Comparison of ENCODE assay signal across 16 cellular contexts in the genomic region with DNA sequence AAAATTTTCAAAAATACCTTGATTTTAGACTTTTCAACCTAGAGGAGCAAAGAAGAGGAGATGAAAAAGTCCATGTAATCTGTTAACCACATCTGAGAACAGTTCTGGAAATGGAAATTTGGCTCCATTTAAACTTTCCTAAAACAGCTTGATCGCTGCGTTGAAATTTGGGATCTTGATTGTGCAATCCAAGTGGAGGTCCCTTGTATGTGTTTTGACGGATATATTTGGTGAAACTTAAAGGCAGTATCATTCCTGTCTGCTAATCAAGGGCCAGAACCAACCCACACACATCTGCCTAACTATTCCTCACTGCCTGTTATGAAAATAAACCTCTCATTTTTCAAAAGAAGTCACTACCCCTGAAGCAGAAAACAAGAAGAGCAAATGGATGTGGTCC. TPM values are rescaled to one million over a fixed set of nuclear protein-coding genes. Genes with fewer than 3 reads are reported as not detected.
DNase-seq lines count a peak whose midpoint lies in the region; ATAC-seq and TF ChIP-seq lines count a peak whose summit lies in the region.
"Had no signal": no experiment of that assay in that cellular context is flagged by ENCODE, and none has a peak within 500 bp of the region (broad histone marks: within the 10 kb centered on the region; RNA-seq: fewer than 3 reads in every experiment).

No MANE protein-coding gene starts in this region.

- H3K36me3 Mint-ChIP-seq in chondrocyte (ENCODE audit: low read depth): peaks cover 6% of the 10 kb centered on the region
- H3K36me3 Mint-ChIP-seq in naive thymus-derived CD8-positive, alpha-beta T cell: no peaks in the 10 kb centered on the region

- H2AFZ ChIP-seq in SK-N-SH (ENCODE audit: low read depth): no peak overlapping the region

- H3K36me3 ChIP-seq in mesodermal cell (ENCODE audit: control insufficient read depth, insufficient read depth, low read length) (peaks cover 30% of the 10 kb centered on the region), tibial artery (no peaks in the 10 kb centered on the region), SK-N-SH (replicated peaks in 1 of 2; ENCODE audit: control insufficient read depth in 1 of 2, insufficient read depth in 2 of 2, low read length in 1 of 2) (no peaks in the 10 kb centered on the region)
- H3K36me3 ChIP-seq: prostate gland had no signal

- H3K27me3 ChIP-seq in tibial artery (no peaks in the 10 kb centered on the region), SK-N-SH (ENCODE audit: insufficient read depth) (no peaks in the 10 kb centered on the region)
- H3K27me3 ChIP-seq: foreskin keratinocyte had no signal

- no peak overlapping the region for H3K4me2 ChIP-seq in SK-N-SH

- no peak for DNase-seq in chondrocyte (ENCODE audit: low spot score)
- DNase-seq in tibial artery: no peak
- DNase-seq in stimulated activated CD4-positive, alpha-beta T cell treated with anti-CD3 and anti-CD28 coated beads, Interleukin-15, amount 100 ng/mL, for 24 hours: no peak
- no peak for DNase-seq in NCI-H2171 (lab: John Stamatoyannopoulos, UW)
- no peak for DNase-seq in naive thymus-derived CD8-positive, alpha-beta T cell
- no peak for DNase-seq in SK-N-SH
- DNase-seq: activated CD4-positive, alpha-beta T cell treated with anti-CD3 and anti-CD28 coated beads for 4 hours; activated naive CD8-positive, alpha-beta T cell treated with anti-CD3 and anti-CD28 coated beads, Interleukin-2, amount 50 U/mL, for 24 hours; dermis blood vessel endothelial cell; KBM-7; NCI-H1417; stimulated activated CD4-positive, alpha-beta T cell treated with anti-CD3 and anti-CD28 coated beads, Interleukin-2, amount 100 ng/mL, for 24 hours had no signal

- 80 to 100% methylated on average over 1 to 2 of the region's 3 CpGs for WGBS in mesodermal cell (ENCODE audit: insufficient coverage in 2 of 2), 2 experiments
- WGBS in SK-N-SH (ENCODE audit: low lambda C conversion rate): 94% methylated on average over 3 of the region's 3 CpGs

- H3K4me1 ChIP-seq in mesodermal cell (ENCODE audit: control insufficient read depth, insufficient read depth, low read length, poor library complexity, severe bottlenecking): peaks cover 31% of the 10 kb centered on the region
- H3K4me1 ChIP-seq in tibial artery: peaks cover 0 to 53% (median 31%) of the 10 kb centered on the region in 4 donors
- H3K4me1 ChIP-seq in SK-N-SH (ENCODE audit: control insufficient read depth in 1 of 2, insufficient read depth in 2 of 2, low read depth in 1 of 2, low read length in 1 of 2): peaks cover 5 to 18% of the 10 kb centered on the region in 2 experiments; a peak in 3 of 4 replicates
- H3K4me1 ChIP-seq: prostate gland had no signal

- peaks cover 93% of the 10 kb centered on the region for H3K79me2 ChIP-seq in SK-N-SH (ENCODE audit: insufficient read depth)

- POLR2A ChIA-PET in naive thymus-derived CD8-positive, alpha-beta T cell (lab: Charles Lee): no interaction called here
- POLR2A ChIA-PET in SK-N-SH (lab: Yijun Ruan, JAX): no interaction called here

- H3K9me3 ChIP-seq in mesodermal cell (ENCODE audit: control insufficient read depth, low read length) (no peaks in the 10 kb centered on the region), tibial artery (no peaks in the 10 kb centered on the region), SK-N-SH (no peaks in the 10 kb centered on the region)
- H3K9me3 ChIP-seq: prostate gland had no signal

- TF ChIP-seq CTCF in chondrocyte (IDR thresholded peaks at IDR 0.05) (no peak), tibial artery (IDR thresholded peaks at IDR 0.05) (no peak), SK-N-SH (IDR thresholded peaks at IDR 0.05) (no peak)

- TF ChIP-seq RAD21 in Ishikawa (IDR thresholded peaks at IDR 0.05; ENCODE audit: low read depth) (no peak), SK-N-SH (IDR thresholded peaks at IDR 0.05; ENCODE audit: low read length) (no peak)

- H4K20me1 ChIP-seq in SK-N-SH (ENCODE audit: insufficient read depth): peaks cover 19% of the 10 kb centered on the region

- peaks cover 4% of the 10 kb centered on the region for H3F3A ChIP-seq in SK-N-SH (replicated peaks; ENCODE audit: insufficient read depth)

- no peak for ATAC-seq in naive thymus-derived CD8-positive, alpha-beta T cell
- ATAC-seq: activated naive CD8-positive, alpha-beta T cell treated with anti-CD3 and anti-CD28 coated beads, Interleukin-2, amount 50 U/mL, for 24 hours had no signal

- H3K27me3 Mint-ChIP-seq in chondrocyte (ENCODE audit: low read depth): no peaks in the 10 kb centered on the region
- H3K27me3 Mint-ChIP-seq in naive thymus-derived CD8-positive, alpha-beta T cell: peaks cover 0 to 6% (median 0%) of the 10 kb centered on the region in 5 donors
- H3K27me3 Mint-ChIP-seq: activated naive CD8-positive, alpha-beta T cell treated with anti-CD3 and anti-CD28 coated beads, Interleukin-2, amount 50 U/mL, for 24 hours had no signal

- peak overlapping the region; percentile 68 for H3K27ac ChIP-seq in mesodermal cell (ENCODE audit: low read depth, low read length, severe bottlenecking)
- peak overlapping the region; percentile 69 to 74 for H3K27ac ChIP-seq in tibial artery
- no peak overlapping the region for H3K27ac ChIP-seq in SK-N-SH (ENCODE audit: low read depth in 2 of 2, low read length in 1 of 2)
- H3K27ac ChIP-seq: foreskin keratinocyte had no signal

- no peak overlapping the region for H3K9ac ChIP-seq in SK-N-SH

- TF ChIP-seq EP300 in Ishikawa (IDR thresholded peaks at IDR 0.05; ENCODE audit: borderline replicate concordance): no peak
- no peak for TF ChIP-seq EP300 in SK-N-SH (IDR thresholded peaks at IDR 0.05; ENCODE audit: borderline replicate concordance in 1 of 2, low read depth in 1 of 2, low read length in 1 of 2)

- no peaks in the 10 kb centered on the region for H3K9me2 ChIP-seq in SK-N-SH

- intact Hi-C loops in tibial artery (cut with DNase I; ENCODE audit: low total_unique reads): no loop called here

- H3K9me3 Mint-ChIP-seq in chondrocyte (ENCODE audit: low read depth): no peaks in the 10 kb centered on the region
- H3K9me3 Mint-ChIP-seq in naive thymus-derived CD8-positive, alpha-beta T cell: no peaks in the 10 kb centered on the region
- H3K9me3 Mint-ChIP-seq: activated naive CD8-positive, alpha-beta T cell treated with anti-CD3 and anti-CD28 coated beads, Interleukin-2, amount 50 U/mL, for 24 hours had no signal

- no peak overlapping the region for H3K4me3 ChIP-seq in mesodermal cell (ENCODE audit: extremely low read depth, insufficient read depth, low read length, poor library complexity, severe bottlenecking)
- H3K4me3 ChIP-seq in tibial artery: peak overlapping the region in 1 of 2 donors; percentile 2
- no peak overlapping the region for H3K4me3 ChIP-seq in SK-N-SH (ENCODE audit: low read depth in 2 of 2, low read length in 1 of 2)
- H3K4me3 ChIP-seq: prostate gland had no signal

- CTCF ChIA-PET in SK-N-SH (lab: Yijun Ruan, JAX): interaction anchor here (0.7 kb wide), 2 partner anchors 118 to 1508 kb away, joined by 3 read pairs; no protein-coding TSS in a partner anchor

- peaks cover 79% of the 10 kb centered on the region for H3K4me1 Mint-ChIP-seq in chondrocyte (ENCODE audit: low read depth)
- H3K4me1 Mint-ChIP-seq in naive thymus-derived CD8-positive, alpha-beta T cell: no peaks in the 10 kb centered on the region
- H3K4me1 Mint-ChIP-seq: activated naive CD8-positive, alpha-beta T cell treated with anti-CD3 and anti-CD28 coated beads, Interleukin-2, amount 50 U/mL, for 24 hours had no signal

- no peak overlapping the region for H3K4me3 Mint-ChIP-seq in chondrocyte (ENCODE audit: unreplicated experiment)
- no peak overlapping the region for H3K4me3 Mint-ChIP-seq in naive thymus-derived CD8-positive, alpha-beta T cell
- H3K4me3 Mint-ChIP-seq: activated naive CD8-positive, alpha-beta T cell treated with anti-CD3 and anti-CD28 coated beads, Interleukin-2, amount 50 U/mL, for 24 hours had no signal

- H3K27ac Mint-ChIP-seq in chondrocyte (ENCODE audit: unreplicated experiment): peak overlapping the region; percentile 25
- H3K27ac Mint-ChIP-seq in naive thymus-derived CD8-positive, alpha-beta T cell: no peak overlapping the region
- H3K27ac Mint-ChIP-seq: activated naive CD8-positive, alpha-beta T cell treated with anti-CD3 and anti-CD28 coated beads, Interleukin-2, amount 50 U/mL, for 24 hours had no signal

TF ChIP-seq in Ishikawa, 13 proteins besides CTCF, POLR2A, EP300 and RAD21:
- TF ChIP-seq CEBPB (IDR thresholded peaks at IDR 0.05): peak; percentile 65
- no peak for TF ChIP-seq FOXM1 (IDR thresholded peaks at IDR 0.05; ENCODE audit: borderline replicate concordance, low read depth)

TF ChIP-seq in SK-N-SH, 30 proteins besides CTCF, POLR2A, EP300 and RAD21 (continues in another document):
- no peak for TF ChIP-seq MXI1 (IDR thresholded peaks at IDR 0.05; ENCODE audit: low read depth, low read length)
- TF ChIP-seq, protein P1, sequence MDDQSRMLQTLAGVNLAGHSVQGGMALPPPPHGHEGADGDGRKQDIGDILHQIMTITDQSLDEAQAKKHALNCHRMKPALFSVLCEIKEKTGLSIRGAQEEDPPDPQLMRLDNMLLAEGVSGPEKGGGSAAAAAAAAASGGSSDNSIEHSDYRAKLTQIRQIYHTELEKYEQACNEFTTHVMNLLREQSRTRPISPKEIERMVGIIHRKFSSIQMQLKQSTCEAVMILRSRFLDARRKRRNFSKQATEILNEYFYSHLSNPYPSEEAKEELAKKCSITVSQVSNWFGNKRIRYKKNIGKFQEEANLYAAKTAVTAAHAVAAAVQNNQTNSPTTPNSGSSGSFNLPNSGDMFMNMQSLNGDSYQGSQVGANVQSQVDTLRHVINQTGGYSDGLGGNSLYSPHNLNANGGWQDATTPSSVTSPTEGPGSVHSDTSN (IDR thresholded peaks at IDR 0.05): no peak

RNA-seq across cellular contexts. Expression of a gene that starts 46.6 kb away (rescaled TPM):
- 233 to 237 TPM (median 233 TPM) in 3 replicates for total RNA-seq in chondrocyte
- 138 TPM for polyA plus RNA-seq in mesodermal cell (2013, experiment 1 of 2)
- polyA plus RNA-seq in mesodermal cell (2013, experiment 2 of 2): 132 TPM
- total RNA-seq in naive thymus-derived CD8-positive, alpha-beta T cell: 1 to 10 TPM; 1.7 to 2.6 TPM
- polyA plus RNA-seq in naive thymus-derived CD8-positive, alpha-beta T cell: 1 to 10 TPM in 2 of 3 donors, under 1 TPM in 1; 0.97 to 1.4 (median 1.3) TPM
- 77.7 and 86.8 TPM in 2 replicates for polyA plus RNA-seq in SK-N-SH (2012; rRNA removed)
- polyA plus RNA-seq in SK-N-SH (2012; cell fraction: cytosol; rRNA removed): 88.6 and 91.1 TPM in 2 replicates
- 42.9 and 50.4 TPM in 2 replicates for polyA plus RNA-seq in SK-N-SH (2012; cell fraction: nucleus; rRNA removed)

Comparison
In these comparisons a context has a peak if more than half of its experiments do, and no peak if none do; other contexts are left out.
1. H3K27ac ChIP-seq: peak in mesodermal cell (single experiment) and tibial artery (2 of 2); none in SK-N-SH (0 of 2).
2. RNA of a gene that starts 46.6 kb away (total RNA-seq): 233 to 237 TPM in chondrocyte; 1.7 to 2.6 TPM in naive thymus-derived CD8-positive, alpha-beta T cell; every median in the first group is over 10 times any median in the second.